In the genomic region with DNA sequence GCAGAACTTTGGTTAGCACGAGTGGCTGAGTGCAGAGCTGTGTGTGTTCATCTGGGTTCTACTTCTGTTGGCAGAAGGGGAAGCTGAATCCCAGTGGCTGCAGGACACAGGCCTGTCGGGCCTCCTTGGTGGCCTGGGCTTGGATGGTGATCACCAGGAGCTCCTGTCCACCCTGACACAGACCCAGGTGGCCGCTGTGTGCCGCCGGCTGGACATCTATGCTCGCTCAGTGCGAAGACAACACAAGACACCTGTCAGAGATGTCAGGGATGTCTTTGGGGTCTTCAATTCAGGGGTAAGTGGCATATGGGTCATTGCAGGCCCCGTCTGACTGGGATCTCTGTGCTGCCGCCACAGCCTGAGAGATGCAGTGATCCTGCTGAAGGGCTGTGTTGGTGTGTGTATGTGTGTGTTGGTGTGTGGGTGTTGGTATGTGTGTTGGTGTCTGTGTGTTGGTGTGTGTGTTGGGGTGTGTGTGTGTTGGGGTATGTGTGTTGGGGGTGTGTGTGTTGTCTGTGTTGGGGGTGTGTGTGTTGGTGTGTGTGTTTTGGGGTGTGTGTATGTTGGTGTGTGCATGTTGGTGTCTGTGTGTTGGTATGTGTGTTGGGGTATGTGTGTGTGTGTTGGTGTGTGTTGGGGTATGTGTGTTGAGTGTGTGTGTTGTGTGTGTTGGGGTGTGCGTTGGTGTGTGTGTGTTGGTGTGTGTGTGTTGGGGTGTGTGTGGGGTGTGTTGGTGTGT, we compare ENCODE assay signal across 22 cellular contexts. TPM values are rescaled to one million over a fixed set of nuclear protein-coding genes. Genes with fewer than 3 reads are reported as not detected.
DNase-seq lines count a peak whose midpoint lies in the region; ATAC-seq, FAIRE-seq and TF ChIP-seq lines count a peak whose summit lies in the region.
"Had no signal": no experiment of that assay in that cellular context is flagged by ENCODE, and none has a peak within 500 bp of the region (broad histone marks: within the 10 kb centered on the region; RNA-seq: fewer than 3 reads in every experiment).

No MANE protein-coding gene starts in this region.

- H3K27ac ChIP-seq in A549, result no peak overlapping the region
- no peak overlapping the region for H3K27ac ChIP-seq in IMR-90 (ENCODE audit: insufficient read depth, low read length)

- no peak for TF ChIP-seq RAD21 in A549 (conservative IDR thresholded peaks at IDR 0.05 in 1 of 2, IDR thresholded peaks at IDR 0.05 in 1 of 2)
- TF ChIP-seq RAD21 in IMR-90 (IDR thresholded peaks at IDR 0.05; ENCODE audit: low read length), result no peak

- H3K4me1 ChIP-seq in A549 (peaks cover 14% of the 10 kb centered on the region; the same call in 1 of the 3 replicates), IMR-90 (ENCODE audit: control insufficient read depth, insufficient read depth, low read length) (no peaks in the 10 kb centered on the region)
- H3K4me1 ChIP-seq: BE2C, HAP-1 had no signal

- no peak for ATAC-seq in A549
- no peak for ATAC-seq in IMR-90 (ENCODE audit: low read depth)
- ATAC-seq in natural killer cell treated with Interleukin-12 subunit alpha and Interleukin-12 subunit beta and Interleukin-15 and Interleukin-18, amount 100 ng/mL, for 72 hours, result peak in 1 of 2 donors; percentile 34
- ATAC-seq: GM12878 had no signal

- H3K4ac ChIP-seq in IMR-90 (ENCODE audit: low read depth, low read length), result no peak overlapping the region

- H3K14ac ChIP-seq in IMR-90 (replicated peaks; ENCODE audit: low read depth, low read length), result no peak overlapping the region

- no peak overlapping the region for H4K8ac ChIP-seq in IMR-90 (ENCODE audit: low read depth in 2 of 2, low read length in 2 of 2)

- no peaks in the 10 kb centered on the region for H3K9me3 Mint-ChIP-seq in natural killer cell treated with Interleukin-12 subunit alpha and Interleukin-12 subunit beta and Interleukin-15 and Interleukin-18, amount 100 ng/mL, for 72 hours

- 72% methylated on average over 10 of the region's 10 CpGs for WGBS in A549 (ENCODE audit: missing lambda C conversion rate)
- WGBS in IMR-90 (ENCODE audit: extremely low coverage in 2 of 2, insufficient read length in 1 of 2), 2 experiments, result 71% methylated on average over 2 of the region's 10 CpGs; no CpG with 5 or more reads in 1 of the 2 experiments

- intact Hi-C loops in IMR-90 (cut with micrococcal nuclease), result no loop called here

- DNase-seq in A549 (ENCODE audit: low read depth in 1 of 2, low spot score in 1 of 2) (no peak), IMR-90 (no peak), urothelium cell line (ENCODE audit: low spot score) (no peak), SK-N-DZ (ENCODE audit: low spot score) (no peak)
- DNase-seq in natural killer cell treated with Interleukin-12 subunit alpha and Interleukin-12 subunit beta and Interleukin-15 and Interleukin-18, amount 100 ng/mL, for 72 hours (ENCODE audit: low spot score), result peak; percentile 45
- no peak for DNase-seq in stimulated activated CD8-positive, alpha-beta memory T cell treated with anti-CD3 and anti-CD28 coated beads, Interleukin-4, amount 100 ng/mL, for 48 hours
- no peak for DNase-seq in stimulated activated naive CD4-positive, alpha-beta T cell (lab: John Stamatoyannopoulos, UW)
- DNase-seq: ACHN; BE2C; C1 segment of cervical spinal cord; CD4-positive, CD25-positive, alpha-beta regulatory T cell; CD8-positive, alpha-beta memory T cell; COR-L47; DMS 273 treated with DMSO at 0.1 percent for 48 hours; DMS53; DND-41; EL had no signal

- peak; percentile 17; the same call in 1 of the 2 replicates for TF ChIP-seq POLR2A in A549 (IDR thresholded peaks at IDR 0.05; ENCODE audit: low read length)
- no peak for TF ChIP-seq POLR2A in IMR-90 (IDR thresholded peaks at IDR 0.05; ENCODE audit: low read depth, low read length)

- CTCF ChIA-PET in A549 (lab: Yijun Ruan, JAX), result no interaction called here
- CTCF ChIA-PET in IMR-90 (lab: Yijun Ruan, JAX), result no interaction called here

- H3K27me3 ChIP-seq in IMR-90 (ENCODE audit: control insufficient read depth, insufficient read depth, low read length), result peaks cover 10% of the 10 kb centered on the region
- H3K27me3 ChIP-seq: BE2C had no signal

- H3K36me3 Mint-ChIP-seq in natural killer cell treated with Interleukin-12 subunit alpha and Interleukin-12 subunit beta and Interleukin-15 and Interleukin-18, amount 100 ng/mL, for 72 hours, result no peaks in the 10 kb centered on the region

- no peak overlapping the region for H3K18ac ChIP-seq in IMR-90 (ENCODE audit: low read depth, low read length)

- no peak for FAIRE-seq in A549 (lab: Jason Lieb, UNC)
- FAIRE-seq in urothelium cell line (lab: Jason Lieb, UNC), result peak; percentile 97
- FAIRE-seq: GM12878 had no signal

- in situ Hi-C loops in IMR-90 (cut with MboI; ENCODE audit: low sequenced_read_pairs), result no loop called here

- no peaks in the 10 kb centered on the region for H3K36me3 ChIP-seq in IMR-90 (ENCODE audit: control insufficient read depth, insufficient read depth, low read length)
- H3K36me3 ChIP-seq: BE2C, HAP-1 had no signal

- no peak overlapping the region for H3K9ac ChIP-seq in IMR-90 (ENCODE audit: low read depth, low read length)

- no peak overlapping the region for H3K27ac Mint-ChIP-seq in natural killer cell treated with Interleukin-12 subunit alpha and Interleukin-12 subunit beta and Interleukin-15 and Interleukin-18, amount 100 ng/mL, for 72 hours
- H3K27ac Mint-ChIP-seq: CD4-positive, CD25-positive, alpha-beta regulatory T cell had no signal

- no peak overlapping the region for H3K23ac ChIP-seq in IMR-90 (ENCODE audit: low read depth, low read length)

- H4K91ac ChIP-seq in IMR-90 (ENCODE audit: insufficient read depth, low read depth, low read length), result no peak overlapping the region

- BruUV-seq in IMR-90 (replicated peaks; lab: Mats Ljungman, UMichigan), result no TSS peak

- no peaks in the 10 kb centered on the region for H4K20me1 ChIP-seq in IMR-90 (ENCODE audit: insufficient read depth, low read length)

- no peak overlapping the region for H2BK15ac ChIP-seq in IMR-90 (ENCODE audit: low read depth, low read length)

- H2BK120ac ChIP-seq in IMR-90 (ENCODE audit: low read depth, low read length), result no peak overlapping the region

- H3K56ac ChIP-seq in IMR-90 (ENCODE audit: extremely low read depth, insufficient read depth, low read length), result no peak overlapping the region

- no peak overlapping the region for H4K5ac ChIP-seq in IMR-90 (ENCODE audit: low read depth, low read length)

- no peak overlapping the region for H3K4me3 Mint-ChIP-seq in natural killer cell treated with Interleukin-12 subunit alpha and Interleukin-12 subunit beta and Interleukin-15 and Interleukin-18, amount 100 ng/mL, for 72 hours
- H3K4me3 Mint-ChIP-seq: CD4-positive, CD25-positive, alpha-beta regulatory T cell; CD8-positive, alpha-beta memory T cell had no signal

- H3K4me2 ChIP-seq in A549, result no peak overlapping the region
- no peak overlapping the region for H3K4me2 ChIP-seq in IMR-90 (ENCODE audit: low read depth, low read length)

- H2AK5ac ChIP-seq in IMR-90 (ENCODE audit: low read depth, low read length), result no peak overlapping the region

- H3K4me1 Mint-ChIP-seq in natural killer cell treated with Interleukin-12 subunit alpha and Interleukin-12 subunit beta and Interleukin-15 and Interleukin-18, amount 100 ng/mL, for 72 hours (ENCODE audit: low read depth in 2 of 2), result no peaks in the 10 kb centered on the region
- H3K4me1 Mint-ChIP-seq: CD4-positive, CD25-positive, alpha-beta regulatory T cell; CD8-positive, alpha-beta memory T cell had no signal

- H3K27me3 Mint-ChIP-seq in natural killer cell treated with Interleukin-12 subunit alpha and Interleukin-12 subunit beta and Interleukin-15 and Interleukin-18, amount 100 ng/mL, for 72 hours, result peaks cover 3 to 8% of the 10 kb centered on the region in 2 donors

- H2AK9ac ChIP-seq in IMR-90 (replicated peaks; ENCODE audit: low read depth, low read length, poor library complexity), result no peak overlapping the region

- no peak overlapping the region for H3K4me3 ChIP-seq in A549
- H3K4me3 ChIP-seq in IMR-90 (ENCODE audit: insufficient read depth, low read depth, low read length), result no peak overlapping the region
- H3K4me3 ChIP-seq: GM12878, HAP-1 had no signal

- H2BK5ac ChIP-seq in IMR-90 (ENCODE audit: low read depth, low read length, poor library complexity, severe bottlenecking), result peak overlapping the region; percentile 88

- H3K9me3 ChIP-seq in A549 (no peaks in the 10 kb centered on the region), IMR-90 (ENCODE audit: control insufficient read depth, insufficient read depth, low read length) (no peaks in the 10 kb centered on the region)
- H3K9me3 ChIP-seq: BE2C, HAP-1 had no signal

- H2AFZ ChIP-seq in IMR-90 (replicated peaks; ENCODE audit: low read length, poor library complexity), result no peak overlapping the region

- no peak overlapping the region for H2BK20ac ChIP-seq in IMR-90 (ENCODE audit: low read depth, low read length)

- H3K9me1 ChIP-seq in IMR-90 (ENCODE audit: insufficient read depth, low read length), result no peaks in the 10 kb centered on the region

- dilution Hi-C loops in IMR-90 (cut with HindIII; ENCODE audit: low sequenced_read_pairs, unreplicated experiment), result no loop called here

- POLR2A ChIA-PET in A549 (lab: Yijun Ruan, JAX), result no interaction called here
- POLR2A ChIA-PET in IMR-90 (lab: Charles Lee; ENCODE audit: unreplicated experiment), result no interaction called here

- TF ChIP-seq EP300 in A549 (IDR thresholded peaks at IDR 0.05), result no peak

- TF ChIP-seq CTCF in A549 (IDR thresholded peaks at IDR 0.05), result no peak
- no peak for TF ChIP-seq CTCF in IMR-90 (conservative IDR thresholded peaks at IDR 0.05; ENCODE audit: low read depth, low read length)

- no peaks in the 10 kb centered on the region for H3K79me1 ChIP-seq in IMR-90 (ENCODE audit: low read depth in 1 of 2, low read length in 2 of 2)

RNA-seq across cellular contexts. Expression of gene ARHGAP40, which starts 25.5 kb away (rescaled TPM):
- polyA plus RNA-seq in A549 (2011; rRNA removed) (not detected in 2 replicates), A549 (2017; fragmentation: RNase III; extraction: RNeasy Plus Mini Kit Qiagen cat#74134 plus additional on column Dnase treatment) (not detected in 3 replicates), IMR-90 (2012; rRNA removed) (not detected in 2 replicates)
- polyA plus RNA-seq in A549 (2012; cell fraction: cytosol; rRNA removed), result not detected in 2 replicates
- 0.02 TPM in 1 of 2 replicates, not detected in the other for polyA plus RNA-seq in A549 (2012; cell fraction: nucleus; rRNA removed)
- not detected in 2 replicates for polyA minus RNA-seq in A549 (2011; rRNA and poly(A)+ RNA removed)
- not detected in 2 replicates for total RNA-seq in IMR-90 (2012; rRNA removed)
- polyA plus RNA-seq in IMR-90 (2012; cell fraction: cytosol; rRNA removed), result not detected in 2 replicates
- not detected in 2 replicates for polyA plus RNA-seq in IMR-90 (2012; cell fraction: nucleus; rRNA removed; ENCODE audit: low replicate concordance)
- total RNA-seq in natural killer cell treated with Interleukin-12 subunit alpha and Interleukin-12 subunit beta and Interleukin-15 and Interleukin-18, amount 100 ng/mL, for 72 hours, result not detected
- polyA plus RNA-seq in SK-N-DZ (2014; cell fraction: cytosol; rRNA removed), result not detected in 2 replicates
- polyA plus RNA-seq in SK-N-DZ (2014; cell fraction: nucleus; rRNA removed), result 0.39 TPM in 1 of 2 replicates, not detected in the other
- total RNA-seq: A172; CD4-positive, CD25-positive, alpha-beta regulatory T cell; CD8-positive, alpha-beta memory T cell; G401; H4 had no signal
- polyA plus RNA-seq: CD4-positive, CD25-positive, alpha-beta regulatory T cell; CD8-positive, alpha-beta memory T cell had no signal

RNA-seq across cellular contexts. Expression of gene ADIG, which starts 46.1 kb away (rescaled TPM):
- polyA plus RNA-seq in A549 (2011; rRNA removed) (not detected in 2 replicates), A549 (2017; fragmentation: RNase III; extraction: RNeasy Plus Mini Kit Qiagen cat#74134 plus additional on column Dnase treatment) (not detected in 3 replicates), IMR-90 (2012; rRNA removed) (not detected in 2 replicates)
- polyA plus RNA-seq in A549 (2012; cell fraction: cytosol; rRNA removed), result not detected in 2 replicates
- polyA plus RNA-seq in A549 (2012; cell fraction: nucleus; rRNA removed), result not detected in 2 replicates
- 0.70 TPM in 1 of 2 replicates, not detected in the other for polyA minus RNA-seq in A549 (2011; rRNA and poly(A)+ RNA removed)
- total RNA-seq in IMR-90 (2012; rRNA removed), result not detected in 2 replicates
- polyA plus RNA-seq in IMR-90 (2012; cell fraction: cytosol; rRNA removed), result not detected in 2 replicates
- not detected in 2 replicates for polyA plus RNA-seq in IMR-90 (2012; cell fraction: nucleus; rRNA removed; ENCODE audit: low replicate concordance)
- under 1 TPM in 1 of 2 donors, not detected in 1; 0.89 TPM for total RNA-seq in natural killer cell treated with Interleukin-12 subunit alpha and Interleukin-12 subunit beta and Interleukin-15 and Interleukin-18, amount 100 ng/mL, for 72 hours
- polyA plus RNA-seq in SK-N-DZ (2014; cell fraction: cytosol; rRNA removed), result not detected in 2 replicates
- not detected in 2 replicates for polyA plus RNA-seq in SK-N-DZ (2014; cell fraction: nucleus; rRNA removed)
- total RNA-seq: A172; CD4-positive, CD25-positive, alpha-beta regulatory T cell; CD8-positive, alpha-beta memory T cell; G401; GM12878; H4 had no signal
- polyA plus RNA-seq: CD4-positive, CD25-positive, alpha-beta regulatory T cell; CD8-positive, alpha-beta memory T cell; GM12878 had no signal
